22 cellular contexts compared by ENCODE assay signal in the genomic region with DNA sequence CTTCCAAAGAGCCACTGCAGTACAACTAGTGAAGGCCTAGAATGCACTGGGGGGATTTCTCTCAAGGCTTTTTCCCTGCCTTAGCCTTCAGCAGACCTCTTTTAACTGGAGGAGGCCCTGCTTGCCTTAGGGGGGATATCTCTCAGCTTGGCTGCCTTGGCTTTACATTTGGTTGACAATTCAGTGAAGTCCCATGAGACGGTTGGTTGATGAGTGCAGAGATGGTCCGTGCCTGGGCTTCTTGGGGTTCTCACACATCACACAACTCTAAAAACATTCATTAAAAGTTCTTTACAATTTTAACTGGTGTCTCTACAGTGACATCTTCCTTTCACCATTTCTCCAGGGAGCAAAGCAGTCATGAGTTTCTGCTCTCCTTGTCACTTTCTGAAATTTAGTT.
"Had no signal": no experiment of that assay in that cellular context is flagged by ENCODE, and none has a peak within 500 bp of the region (broad histone marks: within the 10 kb centered on the region; RNA-seq: fewer than 3 reads in every experiment).

No MANE protein-coding gene starts in this region.

- H3K36me3 ChIP-seq: adrenal gland, esophagus squamous epithelium, lower lobe of right lung, ovary, suprapubic skin, transverse colon had no signal

- H3K9me3 ChIP-seq: esophagus squamous epithelium, lower lobe of right lung, ovary, psoas muscle, suprapubic skin, transverse colon had no signal

- H3K27me3 Mint-ChIP-seq: activated CD4-positive, alpha-beta T cell treated with anti-CD3 and anti-CD28 coated beads for 36 hours; activated naive CD4-positive, alpha-beta T cell treated with anti-CD3 and anti-CD28 coated beads, Interleukin-2, amount 50 U/mL, for 24 hours; stimulated activated naive CD8-positive, alpha-beta T cell treated with anti-CD3 and anti-CD28 coated beads, Interleukin-15, Interleukin-2, amounts not matched to agents 100 ng/mL and 50 ng/mL, for 24 hours had no signal

- H3K9me3 Mint-ChIP-seq: activated naive CD4-positive, alpha-beta T cell treated with anti-CD3 and anti-CD28 coated beads, Interleukin-2, amount 50 U/mL, for 24 hours; neural crest cell; stimulated activated naive CD8-positive, alpha-beta T cell treated with anti-CD3 and anti-CD28 coated beads, Interleukin-15, Interleukin-2, amounts not matched to agents 100 ng/mL and 50 ng/mL, for 24 hours; T-helper 2 cell treated with Interferon-gamma antibody and Interleukin-4, amounts not matched to agents 5 μg/mL and 100 μg/mL, for 36 hours had no signal

- H3K4me1 Mint-ChIP-seq: activated CD4-positive, alpha-beta T cell treated with anti-CD3 and anti-CD28 coated beads for 36 hours; neural crest cell had no signal

- H3K4me3 Mint-ChIP-seq: activated CD4-positive, alpha-beta T cell treated with anti-CD3 and anti-CD28 coated beads for 36 hours; activated naive CD4-positive, alpha-beta T cell treated with anti-CD3 and anti-CD28 coated beads, Interleukin-2, amount 50 U/mL, for 24 hours; neural crest cell; stimulated activated naive CD8-positive, alpha-beta T cell treated with anti-CD3 and anti-CD28 coated beads, Interleukin-15, Interleukin-2, amounts not matched to agents 100 ng/mL and 50 ng/mL, for 24 hours; T-helper 2 cell treated with Interferon-gamma antibody and Interleukin-4, amounts not matched to agents 5 μg/mL and 100 μg/mL, for 36 hours had no signal

- H3K4me3 ChIP-seq: adrenal gland, esophagus squamous epithelium, lower lobe of right lung, ovary, psoas muscle, skin epidermis, suprapubic skin, transverse colon had no signal

- H3K4me1 ChIP-seq: adrenal gland, esophagus squamous epithelium, lower lobe of right lung, psoas muscle, transverse colon had no signal

- ATAC-seq: activated CD4-positive, alpha-beta T cell treated with anti-CD3 and anti-CD28 coated beads for 36 hours; lower lobe of right lung; psoas muscle had no signal

- H3K27ac ChIP-seq: adrenal gland, esophagus squamous epithelium, lower lobe of right lung, ovary, psoas muscle, suprapubic skin, transverse colon had no signal

- H3K27ac Mint-ChIP-seq: activated CD4-positive, alpha-beta T cell treated with anti-CD3 and anti-CD28 coated beads for 36 hours; activated naive CD4-positive, alpha-beta T cell treated with anti-CD3 and anti-CD28 coated beads, Interleukin-2, amount 50 U/mL, for 24 hours; stimulated activated naive CD8-positive, alpha-beta T cell treated with anti-CD3 and anti-CD28 coated beads, Interleukin-15, Interleukin-2, amounts not matched to agents 100 ng/mL and 50 ng/mL, for 24 hours; T-helper 2 cell treated with Interferon-gamma antibody and Interleukin-4, amounts not matched to agents 5 μg/mL and 100 μg/mL, for 36 hours had no signal

- DNase-seq: activated CD4-positive, alpha-beta T cell treated with anti-CD3 and anti-CD28 coated beads for 36 hours; activated CD4-positive, alpha-beta T cell treated with anti-CD3 and anti-CD28 coated beads, Interleukin-2, amount 50 U/mL, for 48 hours; activated gamma-delta T cell; adrenal gland; dermis blood vessel endothelial cell; effector memory CD4-positive, alpha-beta T cell; esophagus squamous epithelium; hypothalamus; lower lobe of right lung; midbrain; ovary; psoas muscle; right cardiac atrium; stimulated activated CD4-positive, alpha-beta T cell treated with anti-CD3 and anti-CD28 coated beads, Interleukin-15, amount 100 ng/mL, for 24 hours; stimulated activated CD4-positive, alpha-beta T cell treated with anti-CD3 and anti-CD28 coated beads, Interleukin-2, amount 100 ng/mL, for 48 hours; transverse colon had no signal

- H3K27me3 ChIP-seq: adrenal gland, esophagus squamous epithelium, ovary, suprapubic skin, transverse colon had no signal
